ENCODE assay signal across 2 cellular contexts in genomic region chr5:72408602-72409001, GRCh38.
TF ChIP-seq lines count a peak whose summit lies in the region.

No MANE protein-coding gene starts in this region.

TF ChIP-seq in A549, 52 proteins besides CTCF, POLR2A, EP300 and RAD21:
- TF ChIP-seq RNF2 (IDR thresholded peaks at IDR 0.05; ENCODE audit: borderline replicate concordance, low read depth): no peak
- no peak for TF ChIP-seq SMC3 (IDR thresholded peaks at IDR 0.05)
- TF ChIP-seq NPAS2 (CRISPR knock-in tag; IDR thresholded peaks at IDR 0.05; ENCODE audit: borderline replicate concordance): no peak
- TF ChIP-seq MAZ (IDR thresholded peaks at IDR 0.05; ENCODE audit: borderline replicate concordance, low read depth, low read length): no peak

TF ChIP-seq in IMR-90, 13 proteins besides CTCF, POLR2A, EP300 and RAD21:
- TF ChIP-seq MXI1 (IDR thresholded peaks at IDR 0.05; ENCODE audit: borderline replicate concordance, low read depth, low read length) (no peak), CEBPB (IDR thresholded peaks at IDR 0.05; ENCODE audit: low read depth, low read length) (peak; percentile 67)
